In the genomic region with DNA sequence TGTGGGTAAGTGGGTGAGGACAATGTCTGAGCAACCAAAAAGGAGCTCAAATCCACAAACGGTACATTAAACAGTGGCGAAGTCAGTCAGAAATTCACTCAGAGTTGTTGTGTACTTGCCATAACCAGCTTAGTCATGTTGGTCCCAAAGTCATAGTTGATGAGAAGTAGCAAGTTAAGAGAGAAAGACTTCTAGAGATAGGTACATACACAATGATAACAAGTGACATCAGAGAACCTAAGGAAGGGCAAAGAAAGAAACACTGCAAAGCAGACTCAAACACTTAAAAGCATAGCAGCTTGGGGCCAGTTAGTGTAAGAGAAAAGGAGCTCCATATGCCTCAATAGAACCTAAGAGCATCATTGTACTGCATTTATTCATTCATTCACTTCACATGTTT, we compare ENCODE assay signal across 1 cellular context.
TF ChIP-seq lines count a peak whose summit lies in the region.

No MANE protein-coding gene starts in this region.

TF ChIP-seq in GM12878, 131 proteins besides CTCF, POLR2A, EP300 and RAD21:
- TF ChIP-seq MYC (IDR thresholded peaks at IDR 0.05; ENCODE audit: insufficient read depth, insufficient read length, insufficient replicate concordance, low read length, severe bottlenecking) (no peak), TCF7 (IDR thresholded peaks at IDR 0.05; ENCODE audit: borderline replicate concordance) (no peak), RFX5 (IDR thresholded peaks at IDR 0.05; ENCODE audit: low read depth, low read length) (no peak), BCL11A (IDR thresholded peaks at IDR 0.05; ENCODE audit: low read depth, low read length) (no peak), EED (IDR thresholded peaks at IDR 0.05; ENCODE audit: low read depth) (no peak), LARP7 (IDR thresholded peaks at IDR 0.05) (no peak), ESRRA (IDR thresholded peaks at IDR 0.05; ENCODE audit: low read length) (no peak), MEF2B (IDR thresholded peaks at IDR 0.05; ENCODE audit: partially characterized antibody, poor library complexity, severe bottlenecking) (no peak), MXI1 (IDR thresholded peaks at IDR 0.05; ENCODE audit: low read depth, low read length) (no peak), NFXL1 (IDR thresholded peaks at IDR 0.05; ENCODE audit: borderline replicate concordance) (no peak), SIX5 (IDR thresholded peaks at IDR 0.05; ENCODE audit: low read depth, low read length, severe bottlenecking) (no peak), CHD4 (IDR thresholded peaks at IDR 0.05) (no peak), TCF12 (IDR thresholded peaks at IDR 0.05; ENCODE audit: low read depth, low read length) (no peak), ATF7 (IDR thresholded peaks at IDR 0.05; ENCODE audit: low read depth) (no peak), CEBPB (IDR thresholded peaks at IDR 0.05; ENCODE audit: borderline replicate concordance in 1 of 2, low read depth in 2 of 2, low read length in 2 of 2) (no peak), MTA3 (IDR thresholded peaks at IDR 0.05; ENCODE audit: borderline replicate concordance, low read length) (no peak)
- TF ChIP-seq, protein P1, sequence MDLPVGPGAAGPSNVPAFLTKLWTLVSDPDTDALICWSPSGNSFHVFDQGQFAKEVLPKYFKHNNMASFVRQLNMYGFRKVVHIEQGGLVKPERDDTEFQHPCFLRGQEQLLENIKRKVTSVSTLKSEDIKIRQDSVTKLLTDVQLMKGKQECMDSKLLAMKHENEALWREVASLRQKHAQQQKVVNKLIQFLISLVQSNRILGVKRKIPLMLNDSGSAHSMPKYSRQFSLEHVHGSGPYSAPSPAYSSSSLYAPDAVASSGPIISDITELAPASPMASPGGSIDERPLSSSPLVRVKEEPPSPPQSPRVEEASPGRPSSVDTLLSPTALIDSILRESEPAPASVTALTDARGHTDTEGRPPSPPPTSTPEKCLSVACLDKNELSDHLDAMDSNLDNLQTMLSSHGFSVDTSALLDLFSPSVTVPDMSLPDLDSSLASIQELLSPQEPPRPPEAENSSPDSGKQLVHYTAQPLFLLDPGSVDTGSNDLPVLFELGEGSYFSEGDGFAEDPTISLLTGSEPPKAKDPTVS (IDR thresholded peaks at IDR 0.05; ENCODE audit: low read depth, low read length): no peak
- TF ChIP-seq, protein P2, sequence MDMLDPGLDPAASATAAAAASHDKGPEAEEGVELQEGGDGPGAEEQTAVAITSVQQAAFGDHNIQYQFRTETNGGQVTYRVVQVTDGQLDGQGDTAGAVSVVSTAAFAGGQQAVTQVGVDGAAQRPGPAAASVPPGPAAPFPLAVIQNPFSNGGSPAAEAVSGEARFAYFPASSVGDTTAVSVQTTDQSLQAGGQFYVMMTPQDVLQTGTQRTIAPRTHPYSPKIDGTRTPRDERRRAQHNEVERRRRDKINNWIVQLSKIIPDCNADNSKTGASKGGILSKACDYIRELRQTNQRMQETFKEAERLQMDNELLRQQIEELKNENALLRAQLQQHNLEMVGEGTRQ (IDR thresholded peaks at IDR 0.05; ENCODE audit: borderline replicate concordance, low read depth, low read length): no peak
- TF ChIP-seq, protein P3, sequence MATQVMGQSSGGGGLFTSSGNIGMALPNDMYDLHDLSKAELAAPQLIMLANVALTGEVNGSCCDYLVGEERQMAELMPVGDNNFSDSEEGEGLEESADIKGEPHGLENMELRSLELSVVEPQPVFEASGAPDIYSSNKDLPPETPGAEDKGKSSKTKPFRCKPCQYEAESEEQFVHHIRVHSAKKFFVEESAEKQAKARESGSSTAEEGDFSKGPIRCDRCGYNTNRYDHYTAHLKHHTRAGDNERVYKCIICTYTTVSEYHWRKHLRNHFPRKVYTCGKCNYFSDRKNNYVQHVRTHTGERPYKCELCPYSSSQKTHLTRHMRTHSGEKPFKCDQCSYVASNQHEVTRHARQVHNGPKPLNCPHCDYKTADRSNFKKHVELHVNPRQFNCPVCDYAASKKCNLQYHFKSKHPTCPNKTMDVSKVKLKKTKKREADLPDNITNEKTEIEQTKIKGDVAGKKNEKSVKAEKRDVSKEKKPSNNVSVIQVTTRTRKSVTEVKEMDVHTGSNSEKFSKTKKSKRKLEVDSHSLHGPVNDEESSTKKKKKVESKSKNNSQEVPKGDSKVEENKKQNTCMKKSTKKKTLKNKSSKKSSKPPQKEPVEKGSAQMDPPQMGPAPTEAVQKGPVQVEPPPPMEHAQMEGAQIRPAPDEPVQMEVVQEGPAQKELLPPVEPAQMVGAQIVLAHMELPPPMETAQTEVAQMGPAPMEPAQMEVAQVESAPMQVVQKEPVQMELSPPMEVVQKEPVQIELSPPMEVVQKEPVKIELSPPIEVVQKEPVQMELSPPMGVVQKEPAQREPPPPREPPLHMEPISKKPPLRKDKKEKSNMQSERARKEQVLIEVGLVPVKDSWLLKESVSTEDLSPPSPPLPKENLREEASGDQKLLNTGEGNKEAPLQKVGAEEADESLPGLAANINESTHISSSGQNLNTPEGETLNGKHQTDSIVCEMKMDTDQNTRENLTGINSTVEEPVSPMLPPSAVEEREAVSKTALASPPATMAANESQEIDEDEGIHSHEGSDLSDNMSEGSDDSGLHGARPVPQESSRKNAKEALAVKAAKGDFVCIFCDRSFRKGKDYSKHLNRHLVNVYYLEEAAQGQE (IDR thresholded peaks at IDR 0.05; ENCODE audit: low read depth, low read length): no peak
